8 cellular contexts compared by ENCODE assay signal in genomic region chr6:109526905-109527628, GRCh38. TPM values are rescaled to one million over a fixed set of nuclear protein-coding genes. Genes with fewer than 3 reads are reported as not detected.
A peak's percentile ranks its signal among the peaks of the same experiment; 100 is the strongest.
DNase-seq lines count a peak whose midpoint lies in the region; ATAC-seq, FAIRE-seq and TF ChIP-seq lines count a peak whose summit lies in the region.

No MANE protein-coding gene starts in this region.

- no peaks in the 10 kb centered on the region for H3K27me3 ChIP-seq in small intestine (ENCODE audit: control insufficient read depth in 2 of 2, insufficient read depth in 2 of 2, low read length in 2 of 2)

- no peaks in the 10 kb centered on the region for H3K36me3 ChIP-seq in small intestine (ENCODE audit: control insufficient read depth in 2 of 2, insufficient read depth in 2 of 2, low read length in 2 of 2)

- H3K27ac ChIP-seq in small intestine (ENCODE audit: low read depth in 1 of 2, low read length in 1 of 2), result no peak overlapping the region

- peak; percentile 68 for DNase-seq in AG10803 (ENCODE audit: low read depth)
- DNase-seq in GM19239 (ENCODE audit: insufficient read length, low spot score), result peak; percentile 19
- peak; percentile 71 for DNase-seq in NCI-H1105 (lab: John Stamatoyannopoulos, UW)
- DNase-seq in SKM-1 treated with dmso at 0.1 percent for 144 hours (lab: John Stamatoyannopoulos, UW; ENCODE audit: unreplicated experiment), result peak; percentile 48
- peak; percentile 44 for DNase-seq in activated naive CD8-positive, alpha-beta T cell treated with anti-CD3 and anti-CD28 coated beads, Interleukin-2, amount 50 U/mL, for 24 hours
- DNase-seq in hepatic stellate cell (ENCODE audit: low spot score), result peak; percentile 16
- DNase-seq in small intestine, result peak; percentile 70
- no peak for DNase-seq in T1000 (lab: John Stamatoyannopoulos, UW)

- no peak overlapping the region for H3K4me3 Mint-ChIP-seq in activated naive CD8-positive, alpha-beta T cell treated with anti-CD3 and anti-CD28 coated beads, Interleukin-2, amount 50 U/mL, for 24 hours

- peak; percentile 65 for FAIRE-seq in GM19239 (lab: Jason Lieb, UNC)
- FAIRE-seq in small intestine (lab: Jason Lieb, UNC), result no peak

- ATAC-seq in activated naive CD8-positive, alpha-beta T cell treated with anti-CD3 and anti-CD28 coated beads, Interleukin-2, amount 50 U/mL, for 24 hours, result peak; percentile 84

- TF ChIP-seq CTCF in AG10803 (conservative IDR thresholded peaks at IDR 0.05; ENCODE audit: low read length), result peak; percentile 72

- H3K4me3 ChIP-seq in AG10803 (ENCODE audit: low read length) (no peak overlapping the region), small intestine (ENCODE audit: low read depth in 1 of 2, low read length in 2 of 2) (no peak overlapping the region)

- no peaks in the 10 kb centered on the region for H3K9me3 Mint-ChIP-seq in activated naive CD8-positive, alpha-beta T cell treated with anti-CD3 and anti-CD28 coated beads, Interleukin-2, amount 50 U/mL, for 24 hours

- H3K27ac Mint-ChIP-seq in activated naive CD8-positive, alpha-beta T cell treated with anti-CD3 and anti-CD28 coated beads, Interleukin-2, amount 50 U/mL, for 24 hours, result no peak overlapping the region

- no peaks in the 10 kb centered on the region for H3K27me3 Mint-ChIP-seq in activated naive CD8-positive, alpha-beta T cell treated with anti-CD3 and anti-CD28 coated beads, Interleukin-2, amount 50 U/mL, for 24 hours

- WGBS in small intestine, 3 donors, result 53 to 59% (median 54%) methylated on average over 7 of the region's 7 CpGs

- H3K4me1 Mint-ChIP-seq in activated naive CD8-positive, alpha-beta T cell treated with anti-CD3 and anti-CD28 coated beads, Interleukin-2, amount 50 U/mL, for 24 hours, result no peaks in the 10 kb centered on the region

- no peaks in the 10 kb centered on the region for H3K4me1 ChIP-seq in small intestine (ENCODE audit: control insufficient read depth in 2 of 2, insufficient read depth in 1 of 2, low read depth in 1 of 2, low read length in 1 of 2)

- peaks cover 6% of the 10 kb centered on the region for H3K36me3 Mint-ChIP-seq in activated naive CD8-positive, alpha-beta T cell treated with anti-CD3 and anti-CD28 coated beads, Interleukin-2, amount 50 U/mL, for 24 hours (ENCODE audit: low read depth)

- H3K9me3 ChIP-seq in small intestine (ENCODE audit: control insufficient read depth, low read depth), result no peaks in the 10 kb centered on the region

RNA-seq across cellular contexts. Expression of gene ZBTB24, which starts 44.0 kb away (rescaled TPM):
- 1 to 10 TPM; 1.8 to 3.9 (median 2.7) TPM for polyA plus RNA-seq in small intestine
